In genomic region chr6:29968130-29968529, GRCh38 we compare ENCODE assay signal across 14 cellular contexts. TPM values are rescaled to one million over a fixed set of nuclear protein-coding genes. Genes with fewer than 3 reads are reported as not detected.
A peak's percentile ranks its signal among the peaks of the same experiment; 100 is the strongest.
DNase-seq lines count a peak whose midpoint lies in the region; ATAC-seq and TF ChIP-seq lines count a peak whose summit lies in the region.
"Had no signal": no experiment of that assay in that cellular context is flagged by ENCODE, and none has a peak within 500 bp of the region (broad histone marks: within the 10 kb centered on the region; RNA-seq: fewer than 3 reads in every experiment).

No MANE protein-coding gene starts in this region.

- TF ChIP-seq EP300 in stomach (IDR thresholded peaks at IDR 0.05) = no peak

- H3K27ac ChIP-seq in heart left ventricle (peak overlapping the region in 11 of 12 donors; percentile 43 to 97 (median 87)), stomach (peak overlapping the region in 4 of 5 donors; percentile 84 to 90 (median 88))
- H3K27ac ChIP-seq: neural progenitor cell had no signal

- H3K9me3 ChIP-seq in heart left ventricle = no peaks in the 10 kb centered on the region
- no peaks in the 10 kb centered on the region for H3K9me3 ChIP-seq in stomach

- ATAC-seq in heart left ventricle (no peak), HG03108 (IDR thresholded peaks at IDR 0.05; ENCODE audit: unreplicated experiment) (no peak)
- ATAC-seq: WTC11 had no signal

- TF ChIP-seq POLR2A in heart left ventricle (IDR thresholded peaks at IDR 0.05) (no peak), stomach (IDR thresholded peaks at IDR 0.05) (no peak)

- H3K4me3 ChIP-seq in heart left ventricle (peak overlapping the region in 1 of 12 donors; percentile 12), fibroblast of pulmonary artery (replicated peaks; ENCODE audit: low read depth, low read length) (no peak overlapping the region), stomach (no peak overlapping the region)
- H3K4me3 ChIP-seq: neural progenitor cell had no signal

- WGBS in heart left ventricle, 4 donors = 39 to 70% (median 57%) methylated on average over 2 of the region's 2 CpGs
- 43 to 58% (median 48%) methylated on average over 2 of the region's 2 CpGs for WGBS in stomach, 5 donors

- no peaks in the 10 kb centered on the region for H3K27me3 ChIP-seq in heart left ventricle
- H3K27me3 ChIP-seq in stomach = no peaks in the 10 kb centered on the region

- H3K36me3 ChIP-seq in heart left ventricle = no peaks in the 10 kb centered on the region
- peaks cover 0 to 12% (median 0%) of the 10 kb centered on the region in 4 donors for H3K36me3 ChIP-seq in stomach
- H3K36me3 ChIP-seq: neural progenitor cell had no signal

- intact Hi-C loops in heart left ventricle (cut with DNase I) = no loop called here
- intact Hi-C loops in cardiac septum (cut with DNase I) = no loop called here
- intact Hi-C loops in stomach (cut with DNase I; ENCODE audit: low total_unique reads) = no loop called here

- TF ChIP-seq CTCF in heart left ventricle (IDR thresholded peaks at IDR 0.05) (peak in 1 of 12 donors; percentile 5), fibroblast of pulmonary artery (IDR thresholded peaks at IDR 0.05; ENCODE audit: low read length, missing control alignments) (no peak), stomach (IDR thresholded peaks at IDR 0.05) (no peak)

- DNase-seq in heart left ventricle (no peak), cardiac septum (ENCODE audit: low spot score) (no peak), RPMI7951 (ENCODE audit: low read depth) (peak; percentile 85), fibroblast of pulmonary artery (ENCODE audit: low read depth) (peak; percentile 53), stomach (no peak), epidermal melanocyte (ENCODE audit: insufficient read length, low spot score) (no peak), 8988T (no peak)
- DNase-seq: activated CD8-positive, alpha-beta memory T cell treated with anti-CD3 and anti-CD28 coated beads, Interleukin-2, amount 50 U/mL, for 48 hours; activated naive CD8-positive, alpha-beta T cell treated with anti-CD3 and anti-CD28 coated beads, Interleukin-2, amount 10 ng/mL, durations not matched to agents 7 days and 5 days; cortex of kidney; stimulated activated CD4-positive, alpha-beta T cell treated with anti-CD3 and anti-CD28 coated beads, Interleukin-12 subunit alpha, Interleukin-12 subunit beta, amount 100 ng/mL, for 4 hours had no signal

- H3K4me1 ChIP-seq in heart left ventricle = peaks cover 15 to 50% (median 36%) of the 10 kb centered on the region in 12 donors
- peaks cover 21 to 49% (median 42%) of the 10 kb centered on the region in 4 donors for H3K4me1 ChIP-seq in stomach

RNA-seq across cellular contexts. Expression of gene HLA-A, which starts 25.8 kb away (rescaled TPM):
- total RNA-seq in heart left ventricle = 1,000 to 10,000 TPM in 1 of 9 donors, 100 to 1,000 TPM in 8; 263 to 1,427 (median 361) TPM
- 1,000 to 10,000 TPM in 1 of 2 donors, 100 to 1,000 TPM in 1; 299 to 1,581 TPM for polyA plus RNA-seq in heart left ventricle
- 268 TPM for total RNA-seq in cardiac septum
- 1,042 and 1,246 TPM in 2 replicates for total RNA-seq in RPMI7951 (2014; rRNA removed; shearing (Covaris generic))
- 100 to 1,000 TPM; 290 to 910 (median 313) TPM for total RNA-seq in stomach
- 100 to 1,000 TPM; 142 to 628 (median 276) TPM for polyA plus RNA-seq in stomach

Comparison
In these comparisons a context has a peak if more than half of its experiments do, and no peak if none do; other contexts are left out.
1. DNase-seq: peak in RPMI7951 (single experiment) and fibroblast of pulmonary artery (single experiment); none in heart left ventricle (0 of 5), cardiac septum (single experiment), stomach (single experiment), epidermal melanocyte (single experiment) and 8988T (single experiment).